2 cellular contexts compared by ENCODE assay signal in the genomic region with DNA sequence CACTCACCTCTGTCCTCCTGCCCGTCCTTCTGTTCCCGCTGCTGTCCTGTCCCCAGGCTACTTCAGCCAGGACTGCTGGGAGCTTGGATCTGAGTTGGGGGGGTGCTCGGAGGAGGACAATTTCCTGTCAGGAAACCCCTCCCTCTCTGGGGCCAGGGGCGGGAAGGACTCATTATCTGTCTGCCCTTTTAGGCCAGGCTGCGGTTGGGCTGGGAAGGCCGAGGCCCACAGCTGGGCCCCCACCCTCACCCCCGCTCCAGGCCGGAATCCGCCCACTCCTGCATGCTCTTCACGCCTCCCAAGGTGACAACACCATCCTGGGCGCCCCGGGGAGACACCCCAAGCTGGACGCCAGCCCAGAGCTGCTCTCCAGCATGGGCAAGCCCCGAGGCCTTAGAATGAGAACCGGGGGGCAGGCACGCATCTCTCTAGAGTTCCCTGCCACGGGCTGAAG.
TF ChIP-seq lines count a peak whose summit lies in the region.

A gene (minus strand): TSS at position 74 of the 454 bp plus-strand sequence. CDS start 6,362 bp downstream, outside the sequence.

TF ChIP-seq in IMR-90, 13 proteins besides CTCF, POLR2A, EP300 and RAD21:
- TF ChIP-seq, protein P1, sequence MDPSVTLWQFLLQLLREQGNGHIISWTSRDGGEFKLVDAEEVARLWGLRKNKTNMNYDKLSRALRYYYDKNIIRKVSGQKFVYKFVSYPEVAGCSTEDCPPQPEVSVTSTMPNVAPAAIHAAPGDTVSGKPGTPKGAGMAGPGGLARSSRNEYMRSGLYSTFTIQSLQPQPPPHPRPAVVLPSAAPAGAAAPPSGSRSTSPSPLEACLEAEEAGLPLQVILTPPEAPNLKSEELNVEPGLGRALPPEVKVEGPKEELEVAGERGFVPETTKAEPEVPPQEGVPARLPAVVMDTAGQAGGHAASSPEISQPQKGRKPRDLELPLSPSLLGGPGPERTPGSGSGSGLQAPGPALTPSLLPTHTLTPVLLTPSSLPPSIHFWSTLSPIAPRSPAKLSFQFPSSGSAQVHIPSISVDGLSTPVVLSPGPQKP (IDR thresholded peaks at IDR 0.05; ENCODE audit: borderline replicate concordance, low read depth, low read length): no peak
- TF ChIP-seq SMC3 (IDR thresholded peaks at IDR 0.05; ENCODE audit: low read depth, low read length) (no peak), FOS (IDR thresholded peaks at IDR 0.05; ENCODE audit: low read depth, low read length) (no peak), RCOR1 (IDR thresholded peaks at IDR 0.05; ENCODE audit: insufficient replicate concordance, low read length) (no peak), NFE2L2 (IDR thresholded peaks at IDR 0.05; ENCODE audit: low read depth, low read length) (no peak), MAZ (IDR thresholded peaks at IDR 0.05; ENCODE audit: borderline replicate concordance, low read depth, low read length) (no peak), MAFK (IDR thresholded peaks at IDR 0.05; ENCODE audit: low read depth, low read length) (no peak), MXI1 (IDR thresholded peaks at IDR 0.05; ENCODE audit: borderline replicate concordance, low read depth, low read length) (no peak), CHD1 (IDR thresholded peaks at IDR 0.05; ENCODE audit: low read depth, low read length) (no peak), BHLHE40 (IDR thresholded peaks at IDR 0.05; ENCODE audit: low read depth, low read length) (no peak), CEBPB (IDR thresholded peaks at IDR 0.05; ENCODE audit: low read depth, low read length) (no peak)
- TF ChIP-seq, protein P2, sequence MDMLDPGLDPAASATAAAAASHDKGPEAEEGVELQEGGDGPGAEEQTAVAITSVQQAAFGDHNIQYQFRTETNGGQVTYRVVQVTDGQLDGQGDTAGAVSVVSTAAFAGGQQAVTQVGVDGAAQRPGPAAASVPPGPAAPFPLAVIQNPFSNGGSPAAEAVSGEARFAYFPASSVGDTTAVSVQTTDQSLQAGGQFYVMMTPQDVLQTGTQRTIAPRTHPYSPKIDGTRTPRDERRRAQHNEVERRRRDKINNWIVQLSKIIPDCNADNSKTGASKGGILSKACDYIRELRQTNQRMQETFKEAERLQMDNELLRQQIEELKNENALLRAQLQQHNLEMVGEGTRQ (IDR thresholded peaks at IDR 0.05; ENCODE audit: low read depth, low read length): no peak

TF ChIP-seq in K562, 482 proteins besides CTCF, POLR2A, EP300 and RAD21 (continues in another document):
- TF ChIP-seq, protein P3, sequence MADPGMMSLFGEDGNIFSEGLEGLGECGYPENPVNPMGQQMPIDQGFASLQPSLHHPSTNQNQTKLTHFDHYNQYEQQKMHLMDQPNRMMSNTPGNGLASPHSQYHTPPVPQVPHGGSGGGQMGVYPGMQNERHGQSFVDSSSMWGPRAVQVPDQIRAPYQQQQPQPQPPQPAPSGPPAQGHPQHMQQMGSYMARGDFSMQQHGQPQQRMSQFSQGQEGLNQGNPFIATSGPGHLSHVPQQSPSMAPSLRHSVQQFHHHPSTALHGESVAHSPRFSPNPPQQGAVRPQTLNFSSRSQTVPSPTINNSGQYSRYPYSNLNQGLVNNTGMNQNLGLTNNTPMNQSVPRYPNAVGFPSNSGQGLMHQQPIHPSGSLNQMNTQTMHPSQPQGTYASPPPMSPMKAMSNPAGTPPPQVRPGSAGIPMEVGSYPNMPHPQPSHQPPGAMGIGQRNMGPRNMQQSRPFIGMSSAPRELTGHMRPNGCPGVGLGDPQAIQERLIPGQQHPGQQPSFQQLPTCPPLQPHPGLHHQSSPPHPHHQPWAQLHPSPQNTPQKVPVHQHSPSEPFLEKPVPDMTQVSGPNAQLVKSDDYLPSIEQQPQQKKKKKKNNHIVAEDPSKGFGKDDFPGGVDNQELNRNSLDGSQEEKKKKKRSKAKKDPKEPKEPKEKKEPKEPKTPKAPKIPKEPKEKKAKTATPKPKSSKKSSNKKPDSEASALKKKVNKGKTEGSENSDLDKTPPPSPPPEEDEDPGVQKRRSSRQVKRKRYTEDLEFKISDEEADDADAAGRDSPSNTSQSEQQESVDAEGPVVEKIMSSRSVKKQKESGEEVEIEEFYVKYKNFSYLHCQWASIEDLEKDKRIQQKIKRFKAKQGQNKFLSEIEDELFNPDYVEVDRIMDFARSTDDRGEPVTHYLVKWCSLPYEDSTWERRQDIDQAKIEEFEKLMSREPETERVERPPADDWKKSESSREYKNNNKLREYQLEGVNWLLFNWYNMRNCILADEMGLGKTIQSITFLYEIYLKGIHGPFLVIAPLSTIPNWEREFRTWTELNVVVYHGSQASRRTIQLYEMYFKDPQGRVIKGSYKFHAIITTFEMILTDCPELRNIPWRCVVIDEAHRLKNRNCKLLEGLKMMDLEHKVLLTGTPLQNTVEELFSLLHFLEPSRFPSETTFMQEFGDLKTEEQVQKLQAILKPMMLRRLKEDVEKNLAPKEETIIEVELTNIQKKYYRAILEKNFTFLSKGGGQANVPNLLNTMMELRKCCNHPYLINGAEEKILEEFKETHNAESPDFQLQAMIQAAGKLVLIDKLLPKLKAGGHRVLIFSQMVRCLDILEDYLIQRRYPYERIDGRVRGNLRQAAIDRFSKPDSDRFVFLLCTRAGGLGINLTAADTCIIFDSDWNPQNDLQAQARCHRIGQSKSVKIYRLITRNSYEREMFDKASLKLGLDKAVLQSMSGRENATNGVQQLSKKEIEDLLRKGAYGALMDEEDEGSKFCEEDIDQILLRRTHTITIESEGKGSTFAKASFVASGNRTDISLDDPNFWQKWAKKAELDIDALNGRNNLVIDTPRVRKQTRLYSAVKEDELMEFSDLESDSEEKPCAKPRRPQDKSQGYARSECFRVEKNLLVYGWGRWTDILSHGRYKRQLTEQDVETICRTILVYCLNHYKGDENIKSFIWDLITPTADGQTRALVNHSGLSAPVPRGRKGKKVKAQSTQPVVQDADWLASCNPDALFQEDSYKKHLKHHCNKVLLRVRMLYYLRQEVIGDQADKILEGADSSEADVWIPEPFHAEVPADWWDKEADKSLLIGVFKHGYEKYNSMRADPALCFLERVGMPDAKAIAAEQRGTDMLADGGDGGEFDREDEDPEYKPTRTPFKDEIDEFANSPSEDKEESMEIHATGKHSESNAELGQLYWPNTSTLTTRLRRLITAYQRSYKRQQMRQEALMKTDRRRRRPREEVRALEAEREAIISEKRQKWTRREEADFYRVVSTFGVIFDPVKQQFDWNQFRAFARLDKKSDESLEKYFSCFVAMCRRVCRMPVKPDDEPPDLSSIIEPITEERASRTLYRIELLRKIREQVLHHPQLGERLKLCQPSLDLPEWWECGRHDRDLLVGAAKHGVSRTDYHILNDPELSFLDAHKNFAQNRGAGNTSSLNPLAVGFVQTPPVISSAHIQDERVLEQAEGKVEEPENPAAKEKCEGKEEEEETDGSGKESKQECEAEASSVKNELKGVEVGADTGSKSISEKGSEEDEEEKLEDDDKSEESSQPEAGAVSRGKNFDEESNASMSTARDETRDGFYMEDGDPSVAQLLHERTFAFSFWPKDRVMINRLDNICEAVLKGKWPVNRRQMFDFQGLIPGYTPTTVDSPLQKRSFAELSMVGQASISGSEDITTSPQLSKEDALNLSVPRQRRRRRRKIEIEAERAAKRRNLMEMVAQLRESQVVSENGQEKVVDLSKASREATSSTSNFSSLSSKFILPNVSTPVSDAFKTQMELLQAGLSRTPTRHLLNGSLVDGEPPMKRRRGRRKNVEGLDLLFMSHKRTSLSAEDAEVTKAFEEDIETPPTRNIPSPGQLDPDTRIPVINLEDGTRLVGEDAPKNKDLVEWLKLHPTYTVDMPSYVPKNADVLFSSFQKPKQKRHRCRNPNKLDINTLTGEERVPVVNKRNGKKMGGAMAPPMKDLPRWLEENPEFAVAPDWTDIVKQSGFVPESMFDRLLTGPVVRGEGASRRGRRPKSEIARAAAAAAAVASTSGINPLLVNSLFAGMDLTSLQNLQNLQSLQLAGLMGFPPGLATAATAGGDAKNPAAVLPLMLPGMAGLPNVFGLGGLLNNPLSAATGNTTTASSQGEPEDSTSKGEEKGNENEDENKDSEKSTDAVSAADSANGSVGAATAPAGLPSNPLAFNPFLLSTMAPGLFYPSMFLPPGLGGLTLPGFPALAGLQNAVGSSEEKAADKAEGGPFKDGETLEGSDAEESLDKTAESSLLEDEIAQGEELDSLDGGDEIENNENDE (IDR thresholded peaks at IDR 0.05; ENCODE audit: low read depth, low read length): no peak
- no peak for TF ChIP-seq MED1 (CRISPR knock-in tag; IDR thresholded peaks at IDR 0.05; ENCODE audit: borderline replicate concordance)
- TF ChIP-seq POLR2B (IDR thresholded peaks at IDR 0.05; ENCODE audit: low read depth, partially characterized antibody): no peak
- no peak for TF ChIP-seq FOXJ3 (CRISPR knock-in tag; IDR thresholded peaks at IDR 0.05)
- TF ChIP-seq SUPT5H (IDR thresholded peaks at IDR 0.05): 0 out of 2 replicates have a peak, but pooled peaks have one; percentile 27
- TF ChIP-seq RAD51 (IDR thresholded peaks at IDR 0.05; ENCODE audit: borderline replicate concordance, low read depth): no peak
- no peak for TF ChIP-seq ZBTB1 (CRISPR knock-in tag; IDR thresholded peaks at IDR 0.05; ENCODE audit: borderline replicate concordance, low read depth)
- TF ChIP-seq ZNF282 (CRISPR knock-in tag; IDR thresholded peaks at IDR 0.05): no peak
- no peak for TF ChIP-seq NFYB (IDR thresholded peaks at IDR 0.05; ENCODE audit: extremely low read depth, insufficient read length)
- 0 out of 4 replicates have a peak, but pooled peaks of 1 of the 2 experiments have one; percentile 8 for TF ChIP-seq FOXK2 (conservative IDR thresholded peaks at IDR 0.05 in 1 of 2, IDR thresholded peaks at IDR 0.05 in 1 of 2; ENCODE audit: low read depth in 2 of 2)
- TF ChIP-seq POLR3G (IDR thresholded peaks at IDR 0.05; ENCODE audit: extremely low read depth, insufficient read length, insufficient replicate concordance): no peak
- TF ChIP-seq MAZ (CRISPR knock-in tag; conservative IDR thresholded peaks at IDR 0.05 in 1 of 2, IDR thresholded peaks at IDR 0.05 in 1 of 2): peak; percentile 83 to 88
- TF ChIP-seq SRSF3 (IDR thresholded peaks at IDR 0.05; ENCODE audit: insufficient read depth, low read length): no peak
- no peak for TF ChIP-seq HDAC6 (IDR thresholded peaks at IDR 0.05; ENCODE audit: low read depth, low read length)
- TF ChIP-seq CREM (IDR thresholded peaks at IDR 0.05; ENCODE audit: low read depth): 0 out of 2 replicates have a peak, but pooled peaks have one; percentile 47
- no peak for TF ChIP-seq MTA1 (IDR thresholded peaks at IDR 0.05; ENCODE audit: borderline replicate concordance)
- no peak for TF ChIP-seq ZZZ3 (IDR thresholded peaks at IDR 0.05)
- TF ChIP-seq SMAD4 (CRISPR knock-in tag; conservative IDR thresholded peaks at IDR 0.05): peak; percentile 89
- TF ChIP-seq, protein P4, sequence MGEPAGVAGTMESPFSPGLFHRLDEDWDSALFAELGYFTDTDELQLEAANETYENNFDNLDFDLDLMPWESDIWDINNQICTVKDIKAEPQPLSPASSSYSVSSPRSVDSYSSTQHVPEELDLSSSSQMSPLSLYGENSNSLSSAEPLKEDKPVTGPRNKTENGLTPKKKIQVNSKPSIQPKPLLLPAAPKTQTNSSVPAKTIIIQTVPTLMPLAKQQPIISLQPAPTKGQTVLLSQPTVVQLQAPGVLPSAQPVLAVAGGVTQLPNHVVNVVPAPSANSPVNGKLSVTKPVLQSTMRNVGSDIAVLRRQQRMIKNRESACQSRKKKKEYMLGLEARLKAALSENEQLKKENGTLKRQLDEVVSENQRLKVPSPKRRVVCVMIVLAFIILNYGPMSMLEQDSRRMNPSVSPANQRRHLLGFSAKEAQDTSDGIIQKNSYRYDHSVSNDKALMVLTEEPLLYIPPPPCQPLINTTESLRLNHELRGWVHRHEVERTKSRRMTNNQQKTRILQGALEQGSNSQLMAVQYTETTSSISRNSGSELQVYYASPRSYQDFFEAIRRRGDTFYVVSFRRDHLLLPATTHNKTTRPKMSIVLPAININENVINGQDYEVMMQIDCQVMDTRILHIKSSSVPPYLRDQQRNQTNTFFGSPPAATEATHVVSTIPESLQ (CRISPR knock-in tag; IDR thresholded peaks at IDR 0.05): no peak
- TF ChIP-seq ARHGAP35 (IDR thresholded peaks at IDR 0.05; ENCODE audit: partially characterized antibody): no peak
- no peak for TF ChIP-seq MCM2 (IDR thresholded peaks at IDR 0.05; ENCODE audit: low read depth)
- no peak for TF ChIP-seq ZNF444 (CRISPR knock-in tag; IDR thresholded peaks at IDR 0.05)
- no peak for TF ChIP-seq ZNF23 (CRISPR knock-in tag; IDR thresholded peaks at IDR 0.05)
- TF ChIP-seq, protein P5, sequence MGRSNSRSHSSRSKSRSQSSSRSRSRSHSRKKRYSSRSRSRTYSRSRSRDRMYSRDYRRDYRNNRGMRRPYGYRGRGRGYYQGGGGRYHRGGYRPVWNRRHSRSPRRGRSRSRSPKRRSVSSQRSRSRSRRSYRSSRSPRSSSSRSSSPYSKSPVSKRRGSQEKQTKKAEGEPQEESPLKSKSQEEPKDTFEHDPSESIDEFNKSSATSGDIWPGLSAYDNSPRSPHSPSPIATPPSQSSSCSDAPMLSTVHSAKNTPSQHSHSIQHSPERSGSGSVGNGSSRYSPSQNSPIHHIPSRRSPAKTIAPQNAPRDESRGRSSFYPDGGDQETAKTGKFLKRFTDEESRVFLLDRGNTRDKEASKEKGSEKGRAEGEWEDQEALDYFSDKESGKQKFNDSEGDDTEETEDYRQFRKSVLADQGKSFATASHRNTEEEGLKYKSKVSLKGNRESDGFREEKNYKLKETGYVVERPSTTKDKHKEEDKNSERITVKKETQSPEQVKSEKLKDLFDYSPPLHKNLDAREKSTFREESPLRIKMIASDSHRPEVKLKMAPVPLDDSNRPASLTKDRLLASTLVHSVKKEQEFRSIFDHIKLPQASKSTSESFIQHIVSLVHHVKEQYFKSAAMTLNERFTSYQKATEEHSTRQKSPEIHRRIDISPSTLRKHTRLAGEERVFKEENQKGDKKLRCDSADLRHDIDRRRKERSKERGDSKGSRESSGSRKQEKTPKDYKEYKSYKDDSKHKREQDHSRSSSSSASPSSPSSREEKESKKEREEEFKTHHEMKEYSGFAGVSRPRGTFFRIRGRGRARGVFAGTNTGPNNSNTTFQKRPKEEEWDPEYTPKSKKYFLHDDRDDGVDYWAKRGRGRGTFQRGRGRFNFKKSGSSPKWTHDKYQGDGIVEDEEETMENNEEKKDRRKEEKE (IDR thresholded peaks at IDR 0.05; ENCODE audit: borderline replicate concordance in 1 of 2, control insufficient read depth in 1 of 2, low read depth in 2 of 2, low read length in 1 of 2): no peak
- 0 out of 2 replicates have a peak, but pooled peaks have one; percentile 60 for TF ChIP-seq ADNP (tag; IDR thresholded peaks at IDR 0.05)
- TF ChIP-seq SRSF7 (optimal IDR thresholded peaks at IDR 0.05; ENCODE audit: low read depth, low read length): no peak
- no peak for TF ChIP-seq ZNF3 (CRISPR knock-in tag; IDR thresholded peaks at IDR 0.05)
- no peak for TF ChIP-seq MCM7 (IDR thresholded peaks at IDR 0.05)
- TF ChIP-seq, protein P6, sequence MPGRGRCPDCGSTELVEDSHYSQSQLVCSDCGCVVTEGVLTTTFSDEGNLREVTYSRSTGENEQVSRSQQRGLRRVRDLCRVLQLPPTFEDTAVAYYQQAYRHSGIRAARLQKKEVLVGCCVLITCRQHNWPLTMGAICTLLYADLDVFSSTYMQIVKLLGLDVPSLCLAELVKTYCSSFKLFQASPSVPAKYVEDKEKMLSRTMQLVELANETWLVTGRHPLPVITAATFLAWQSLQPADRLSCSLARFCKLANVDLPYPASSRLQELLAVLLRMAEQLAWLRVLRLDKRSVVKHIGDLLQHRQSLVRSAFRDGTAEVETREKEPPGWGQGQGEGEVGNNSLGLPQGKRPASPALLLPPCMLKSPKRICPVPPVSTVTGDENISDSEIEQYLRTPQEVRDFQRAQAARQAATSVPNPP (IDR thresholded peaks at IDR 0.05; ENCODE audit: borderline replicate concordance, insufficient read depth, insufficient read length): no peak
- TF ChIP-seq GATA2 (CRISPR knock-in tag; IDR thresholded peaks at IDR 0.05): no peak
- peak; percentile 65 for TF ChIP-seq ETV1 (tag; conservative IDR thresholded peaks at IDR 0.05; ENCODE audit: low read depth)
- TF ChIP-seq ZNF384 (IDR thresholded peaks at IDR 0.05; ENCODE audit: low read depth, low read length): no peak
